Comparison of ENCODE assay signal across 8 cellular contexts in genomic region chr4:77073106-77073858, GRCh38. TPM values are rescaled to one million over a fixed set of nuclear protein-coding genes. Genes with fewer than 3 reads are reported as not detected.
DNase-seq lines count a peak whose midpoint lies in the region; ATAC-seq and TF ChIP-seq lines count a peak whose summit lies in the region.
"Had no signal": no experiment of that assay in that cellular context is flagged by ENCODE, and none has a peak within 500 bp of the region (broad histone marks: within the 10 kb centered on the region; RNA-seq: fewer than 3 reads in every experiment).

No MANE protein-coding gene starts in this region.

- 0 to 2% methylated on average over 3 of the region's 3 CpGs for whole genome bisulfite sequencing in gastroesophageal sphincter (ENCODE audit: low coverage in 1 of 2), 2 donors

- H3K27ac ChIP-seq in gastroesophageal sphincter = peak overlapping the region; percentile 69 to 100 (median 98)
- H3K27ac ChIP-seq in subcutaneous abdominal adipose tissue (ENCODE audit: low read depth, low read length) = peak overlapping the region; percentile 76

- H3K36me3 ChIP-seq in gastroesophageal sphincter (no peaks in the 10 kb centered on the region), subcutaneous abdominal adipose tissue (ENCODE audit: control insufficient read depth in 5 of 5, insufficient read depth in 5 of 5, low read length in 5 of 5) (no peaks in the 10 kb centered on the region)

- H3K27me3 ChIP-seq in gastroesophageal sphincter = no peaks in the 10 kb centered on the region
- H3K27me3 ChIP-seq in subcutaneous abdominal adipose tissue (ENCODE audit: control insufficient read depth in 5 of 5, insufficient read depth in 4 of 5, low read length in 5 of 5) = no peaks in the 10 kb centered on the region

- no peak for TF ChIP-seq CTCF in gastroesophageal sphincter (IDR thresholded peaks at IDR 0.05)

- DNase-seq in HCEC 1CT = peak; percentile 10
- DNase-seq in NCI-H748 (lab: John Stamatoyannopoulos, UW; ENCODE audit: unreplicated experiment) = no peak
- DNase-seq in NCI-H345 treated with DMSO at 0.1 percent for 48 hours (lab: John Stamatoyannopoulos, UW; ENCODE audit: unreplicated experiment) = no peak

- TF ChIP-seq EP300 in gastroesophageal sphincter (IDR thresholded peaks at IDR 0.05) = no peak

- TF ChIP-seq POLR2A in gastroesophageal sphincter (IDR thresholded peaks at IDR 0.05) = no peak

- peak overlapping the region in 2 of 5 donors; percentile 29 to 45 for H3K9ac ChIP-seq in subcutaneous abdominal adipose tissue (ENCODE audit: low read length in 5 of 5)

- ATAC-seq in SK-N-SH treated with all-trans-retinoic acid at 6 μM for 48 hours (peak; percentile 21), gastroesophageal sphincter (no peak), GM19328 (IDR thresholded peaks at IDR 0.05; ENCODE audit: unreplicated experiment) (no peak)
- ATAC-seq: left lobe of liver had no signal

- H3K4me3 ChIP-seq in gastroesophageal sphincter (peak overlapping the region; percentile 84 to 95), subcutaneous abdominal adipose tissue (ENCODE audit: low read depth in 1 of 5, low read length in 5 of 5) (peak overlapping the region in 4 of 5 donors; percentile 56 to 97 (median 91))

- H3K4me1 ChIP-seq in gastroesophageal sphincter (peaks cover 0 to 75% (median 2%) of the 10 kb centered on the region in 3 donors), subcutaneous abdominal adipose tissue (ENCODE audit: control insufficient read depth in 5 of 5, insufficient read depth in 5 of 5, low read length in 5 of 5) (peaks cover 2 to 40% (median 38%) of the 10 kb centered on the region in 5 donors)

- no peaks in the 10 kb centered on the region for H3K9me3 ChIP-seq in gastroesophageal sphincter
- no peaks in the 10 kb centered on the region for H3K9me3 ChIP-seq in subcutaneous abdominal adipose tissue (ENCODE audit: control insufficient read depth in 5 of 5, low read length in 5 of 5)

TF ChIP-seq in SK-N-SH treated with all-trans-retinoic acid at 6 μM for 48 hours, 23 proteins besides CTCF, POLR2A, EP300 and RAD21:
- no peak for TF ChIP-seq TSHZ2 (CRISPR knock-in tag; IDR thresholded peaks at IDR 0.05)
TF ChIP-seq in SK-N-SH treated with all-trans-retinoic acid at 6 μM for 48 hours: peak in this region for 0.

RNA-seq across cellular contexts. Expression of gene CCNI, which starts 2.5 kb away (rescaled TPM):
- total RNA-seq in gastroesophageal sphincter = 100 to 1,000 TPM; 307 to 378 (median 358) TPM
